11 cellular contexts compared by ENCODE assay signal in genomic region chr11:117827521-117828511, GRCh38. TPM values are rescaled to one million over a fixed set of nuclear protein-coding genes. Genes with fewer than 3 reads are reported as not detected.
DNase-seq lines count a peak whose midpoint lies in the region; ATAC-seq and TF ChIP-seq lines count a peak whose summit lies in the region.
"Had no signal": no experiment of that assay in that cellular context is flagged by ENCODE, and none has a peak within 500 bp of the region (broad histone marks: within the 10 kb centered on the region; RNA-seq: fewer than 3 reads in every experiment).

No MANE protein-coding gene starts in this region.

- no peaks in the 10 kb centered on the region for H3F3A ChIP-seq in MM.1S (ENCODE audit: insufficient read depth, low read length)
- H3F3A ChIP-seq in SK-N-SH (replicated peaks; ENCODE audit: insufficient read depth), result no peaks in the 10 kb centered on the region

- H3K4me2 ChIP-seq in MM.1S (ENCODE audit: low read depth, low read length), result no peak overlapping the region
- no peak overlapping the region for H3K4me2 ChIP-seq in SK-N-SH

- ATAC-seq in central memory CD8-positive, alpha-beta T cell (replicated peaks; ENCODE audit: extremely low read depth, poor library complexity, severe bottlenecking), result peak; percentile 56

- H3K4me3 ChIP-seq in ovary (no peak overlapping the region), MM.1S (ENCODE audit: low read length) (no peak overlapping the region), SK-N-SH (ENCODE audit: low read depth in 2 of 2, low read length in 1 of 2) (no peak overlapping the region)
- H3K4me3 ChIP-seq: tibial nerve had no signal

- H3K9me2 ChIP-seq in MM.1S (replicated peaks; ENCODE audit: insufficient read depth, low read length) (no peaks in the 10 kb centered on the region), SK-N-SH (no peaks in the 10 kb centered on the region)

- H3K9me3 Mint-ChIP-seq in central memory CD8-positive, alpha-beta T cell, result no peaks in the 10 kb centered on the region
- no peaks in the 10 kb centered on the region for H3K9me3 Mint-ChIP-seq in type B pancreatic cell

- H3K36me3 ChIP-seq in KOPT-K1 (ENCODE audit: insufficient read depth, low read length) (peaks cover 1% of the 10 kb centered on the region; the same call in 1 of the 2 replicates), ovary (no peaks in the 10 kb centered on the region), MM.1S (replicated peaks; ENCODE audit: insufficient read depth, low read length) (no peaks in the 10 kb centered on the region), SK-N-SH (replicated peaks in 1 of 2; ENCODE audit: control insufficient read depth in 1 of 2, insufficient read depth in 2 of 2, low read length in 1 of 2) (no peaks in the 10 kb centered on the region)
- H3K36me3 ChIP-seq: tibial nerve had no signal

- no peaks in the 10 kb centered on the region for H3K27me3 Mint-ChIP-seq in central memory CD8-positive, alpha-beta T cell
- peaks cover 25% of the 10 kb centered on the region for H3K27me3 Mint-ChIP-seq in type B pancreatic cell

- H3K79me2 ChIP-seq in MM.1S (ENCODE audit: low read length) (no peaks in the 10 kb centered on the region), SK-N-SH (ENCODE audit: insufficient read depth) (no peaks in the 10 kb centered on the region)

- peak overlapping the region; percentile 63 for H3K4me3 Mint-ChIP-seq in central memory CD8-positive, alpha-beta T cell
- H3K4me3 Mint-ChIP-seq in type B pancreatic cell, result no peak overlapping the region

- no peak for TF ChIP-seq POLR2A in ovary (IDR thresholded peaks at IDR 0.05)

- peak overlapping the region; percentile 99 for H3K27ac ChIP-seq in KOPT-K1 (ENCODE audit: low read depth, low read length, poor library complexity, severe bottlenecking)
- H3K27ac ChIP-seq in ovary, result no peak overlapping the region
- no peak overlapping the region for H3K27ac ChIP-seq in MM.1S (ENCODE audit: low read length)
- no peak overlapping the region for H3K27ac ChIP-seq in SK-N-SH (ENCODE audit: low read depth in 2 of 2, low read length in 1 of 2)

- TF ChIP-seq EP300 in ovary (IDR thresholded peaks at IDR 0.05) (no peak), SK-N-SH (IDR thresholded peaks at IDR 0.05; ENCODE audit: borderline replicate concordance in 1 of 2, low read depth in 1 of 2, low read length in 1 of 2) (no peak)

- intact Hi-C loops in ovary (cut with DNase I), result no loop called here

- H3K4me1 ChIP-seq in ovary (ENCODE audit: insufficient read depth) (peaks cover 20% of the 10 kb centered on the region), MM.1S (ENCODE audit: low read length) (no peaks in the 10 kb centered on the region), SK-N-SH (ENCODE audit: control insufficient read depth in 1 of 2, insufficient read depth in 2 of 2, low read depth in 1 of 2, low read length in 1 of 2) (no peaks in the 10 kb centered on the region; a peak in 2 of 4 replicates)

- in situ Hi-C loops in Caki2 (cut with HindIII; ENCODE audit: low pct_unique_long_range_greater_than_20kb, low sequenced_read_pairs), result no loop called here
- in situ Hi-C loops in KBM-7 (cut with MboI; ENCODE audit: low pct_unique_long_range_greater_than_20kb, low sequenced_read_pairs), result loop anchor here (25.0 kb wide), 1 partner anchor 234 kb away; no protein-coding TSS in a partner anchor

- H4K20me1 ChIP-seq in MM.1S (ENCODE audit: insufficient read depth, low read length) (no peaks in the 10 kb centered on the region), SK-N-SH (ENCODE audit: insufficient read depth) (no peaks in the 10 kb centered on the region)

- POLR2A ChIA-PET in SK-N-SH (lab: Yijun Ruan, JAX), result no interaction called here

- TF ChIP-seq CTCF in ovary (IDR thresholded peaks at IDR 0.05) (no peak), MM.1S (IDR thresholded peaks at IDR 0.05; ENCODE audit: low read length) (no peak), type B pancreatic cell (conservative IDR thresholded peaks at IDR 0.05) (no peak), SK-N-SH (IDR thresholded peaks at IDR 0.05) (no peak)

- DNase-seq in Caki2 (ENCODE audit: low read depth) (peak; percentile 26), ovary (peak in 3 of 5 donors; percentile 7 to 38 (median 14)), MM.1S (no peak), type B pancreatic cell (ENCODE audit: extremely low spot score, unreplicated experiment) (no peak), SK-N-SH (no peak), KBM-7 (no peak)
- DNase-seq in central memory CD8-positive, alpha-beta T cell (ENCODE audit: low spot score in 2 of 2), result no peak
- DNase-seq: NCI-H524 treated with DMSO at 0.1 percent for 48 hours, T1000 had no signal

- H3K27me3 ChIP-seq in ovary (no peaks in the 10 kb centered on the region), MM.1S (replicated peaks; ENCODE audit: insufficient read depth, low read length) (peaks cover 61% of the 10 kb centered on the region), SK-N-SH (ENCODE audit: insufficient read depth) (peaks cover 4% of the 10 kb centered on the region; the same call in 1 of the 2 replicates)
- H3K27me3 ChIP-seq: tibial nerve had no signal

- H3K9ac ChIP-seq in MM.1S (ENCODE audit: low read length) (no peak overlapping the region), SK-N-SH (no peak overlapping the region)

- H3K9me3 ChIP-seq in KOPT-K1 (ENCODE audit: insufficient read depth, low read length, poor library complexity, severe bottlenecking) (no peaks in the 10 kb centered on the region), ovary (no peaks in the 10 kb centered on the region), MM.1S (replicated peaks; ENCODE audit: insufficient read depth, low read length) (no peaks in the 10 kb centered on the region), SK-N-SH (no peaks in the 10 kb centered on the region)
- H3K9me3 ChIP-seq: tibial nerve had no signal

- H2AFZ ChIP-seq in MM.1S (ENCODE audit: low read length), result no peak overlapping the region
- no peak overlapping the region for H2AFZ ChIP-seq in SK-N-SH (ENCODE audit: low read depth)

- TF ChIP-seq RAD21 in SK-N-SH (IDR thresholded peaks at IDR 0.05; ENCODE audit: low read length), result no peak

- CTCF ChIA-PET in SK-N-SH (lab: Yijun Ruan, JAX), result interaction anchor here (0.9 to 25.9 kb wide), 7 partner anchors 10 to 402 kb away, joined by 3 to 481 read pairs (median 6); no protein-coding TSS in a partner anchor

- H3K27ac Mint-ChIP-seq in central memory CD8-positive, alpha-beta T cell (ENCODE audit: low read depth), result peak overlapping the region; percentile 89
- H3K27ac Mint-ChIP-seq in type B pancreatic cell, result no peak overlapping the region

- 66 to 78% (median 67%) methylated on average over 15 of the region's 15 CpGs for WGBS in ovary, 3 donors
- 70% methylated on average over 7 of the region's 15 CpGs for WGBS in SK-N-SH (ENCODE audit: low lambda C conversion rate)

- H3K36me3 Mint-ChIP-seq in central memory CD8-positive, alpha-beta T cell (ENCODE audit: insufficient read depth), result peaks cover 3% of the 10 kb centered on the region
- H3K36me3 Mint-ChIP-seq in type B pancreatic cell, result no peaks in the 10 kb centered on the region

- peaks cover 68% of the 10 kb centered on the region for H3K4me1 Mint-ChIP-seq in central memory CD8-positive, alpha-beta T cell
- H3K4me1 Mint-ChIP-seq in type B pancreatic cell (ENCODE audit: unreplicated experiment), result peaks cover 22% of the 10 kb centered on the region

TF ChIP-seq in SK-N-SH, 30 proteins besides CTCF, POLR2A, EP300 and RAD21:
- TF ChIP-seq SMC3 (IDR thresholded peaks at IDR 0.05; ENCODE audit: low read depth, low read length) (no peak), RFX5 (IDR thresholded peaks at IDR 0.05; ENCODE audit: low read length) (no peak), FOXM1 (IDR thresholded peaks at IDR 0.05; ENCODE audit: low read depth) (no peak), MXI1 (IDR thresholded peaks at IDR 0.05; ENCODE audit: low read depth, low read length) (no peak), MEF2A (IDR thresholded peaks at IDR 0.05; ENCODE audit: borderline replicate concordance, low read depth) (no peak), POLR2AphosphoS5 (IDR thresholded peaks at IDR 0.05; ENCODE audit: low read depth, low read length) (no peak), FOSL2 (IDR thresholded peaks at IDR 0.05; ENCODE audit: borderline replicate concordance, low read depth) (no peak), TEAD4 (IDR thresholded peaks at IDR 0.05; ENCODE audit: borderline replicate concordance, insufficient read depth) (no peak)

RNA-seq across cellular contexts. Expression of gene FXYD2, which starts 3.3 kb away (rescaled TPM):
- 427 and 456 TPM in 2 replicates for total RNA-seq in Caki2 (2014; rRNA removed; shearing (Covaris generic); ENCODE audit: low replicate concordance)
- total RNA-seq in ovary, result 10 to 100 TPM in 5 of 7 donors, 1 to 10 TPM in 2; 3.2 to 23.1 (median 14.7) TPM
- polyA plus RNA-seq in ovary, result 1 to 10 TPM; 1.7 to 5.0 TPM
- total RNA-seq in type B pancreatic cell (ENCODE audit: low replicate concordance), result 40.8 and 57.5 TPM in 2 replicates
- polyA plus RNA-seq in SK-N-SH (2012; rRNA removed), result not detected in 2 replicates
- polyA plus RNA-seq in SK-N-SH (2012; cell fraction: cytosol; rRNA removed), result 0.03 TPM in 1 of 2 replicates, not detected in the other
- not detected in 2 replicates for polyA plus RNA-seq in SK-N-SH (2012; cell fraction: nucleus; rRNA removed)

RNA-seq across cellular contexts. Expression of gene DSCAML1, which starts 30.8 kb away (rescaled TPM):
- 1.4 and 5.4 TPM in 2 replicates for total RNA-seq in Caki2 (2014; rRNA removed; shearing (Covaris generic); ENCODE audit: low replicate concordance)
- 10 to 100 TPM in 5 of 7 donors, 1 to 10 TPM in 2; 2.3 to 16.5 (median 12.7) TPM for total RNA-seq in ovary
- polyA plus RNA-seq in ovary, result 1 to 10 TPM in 1 of 2 donors, under 1 TPM in 1; 0.77 to 2.2 TPM
- 5.8 and 9.8 TPM in 2 replicates for total RNA-seq in type B pancreatic cell (ENCODE audit: low replicate concordance)
- not detected in 2 replicates for polyA plus RNA-seq in SK-N-SH (2012; rRNA removed)
- under 0.01 TPM in 1 of 2 replicates, not detected in the other for polyA plus RNA-seq in SK-N-SH (2012; cell fraction: cytosol; rRNA removed)
- not detected in 2 replicates for polyA plus RNA-seq in SK-N-SH (2012; cell fraction: nucleus; rRNA removed)

RNA-seq across cellular contexts. Expression of gene FXYD6, which starts 48.6 kb away (rescaled TPM):
- total RNA-seq in Caki2 (2014; rRNA removed; shearing (Covaris generic); ENCODE audit: low replicate concordance), result not detected in 2 replicates
- total RNA-seq in ovary, result 100 to 1,000 TPM; 119 to 322 (median 264) TPM
- polyA plus RNA-seq in ovary, result 100 to 1,000 TPM; 256 to 445 TPM
- 22.9 and 66.6 TPM in 2 replicates for total RNA-seq in type B pancreatic cell (ENCODE audit: low replicate concordance)
- 1.4 and 4.3 TPM in 2 replicates for polyA plus RNA-seq in SK-N-SH (2012; rRNA removed)
- polyA plus RNA-seq in SK-N-SH (2012; cell fraction: cytosol; rRNA removed), result 2.5 and 4.6 TPM in 2 replicates
- polyA plus RNA-seq in SK-N-SH (2012; cell fraction: nucleus; rRNA removed), result 0.56 and 1.6 TPM in 2 replicates

Comparison
In these comparisons a context has a peak if more than half of its experiments do, and no peak if none do; other contexts are left out.
1. DNase-seq: peak in Caki2 (single experiment) and ovary (3 of 5); none in central memory CD8-positive, alpha-beta T cell (0 of 2), MM.1S (single experiment), type B pancreatic cell (single experiment), SK-N-SH (single experiment) and KBM-7 (single experiment).
2. RNA of gene FXYD6, which starts 48.6 kb away (total RNA-seq): 119 to 322 TPM in ovary and 22.9 to 66.6 TPM in type B pancreatic cell; not detected in Caki2; every median in the first group is over 10 times any median in the second.